ENCODE assay signal across 8 cellular contexts in the genomic region with DNA sequence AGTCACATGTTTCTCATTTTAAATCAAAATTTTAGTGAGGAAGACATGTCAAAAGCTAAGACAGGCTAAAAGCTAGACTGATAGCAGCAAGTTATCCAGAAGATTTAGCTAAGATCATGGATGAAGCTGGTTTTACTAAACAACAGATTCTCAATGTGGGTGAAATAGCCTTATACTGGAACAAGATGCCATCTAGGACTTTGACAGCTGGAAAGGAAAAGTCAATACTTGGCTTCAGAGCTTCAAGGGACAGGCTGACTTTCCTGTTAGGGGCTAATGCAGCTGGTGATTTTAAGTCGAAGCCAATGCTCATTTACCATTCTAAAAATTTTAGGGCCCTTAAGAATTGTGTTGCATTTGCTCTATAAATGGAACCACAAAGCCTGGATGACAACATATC.
"Had no signal": no experiment of that assay in that cellular context is flagged by ENCODE, and none has a peak within 500 bp of the region (broad histone marks: within the 10 kb centered on the region; RNA-seq: fewer than 3 reads in every experiment).

No MANE protein-coding gene starts in this region.

- H3K4me3 ChIP-seq: GM12878 had no signal

- FAIRE-seq: G401.6, GM12878, GM12891, GM12892, GM18507, GM19239 had no signal

- ATAC-seq: GM12878 had no signal

- DNase-seq: GDM1, GF-D8 had no signal
